Comparison of ENCODE assay signal across 20 cellular contexts in genomic region chr3:126319701-126320295, GRCh38.
"Had no signal": no experiment of that assay in that cellular context is flagged by ENCODE, and none has a peak within 500 bp of the region (broad histone marks: within the 10 kb centered on the region; RNA-seq: fewer than 3 reads in every experiment).

No MANE protein-coding gene starts in this region.

- H3K4me3 Mint-ChIP-seq: naive B cell; nephron; stimulated activated effector memory CD8-positive, alpha-beta T cell treated with anti-CD3 and anti-CD28 coated beads, Interleukin-12 subunit alpha, Interleukin-12 subunit beta, amount 100 ng/mL, for 72 hours had no signal

- H3K27ac ChIP-seq: colonic mucosa, heart left ventricle, left lung, neutrophil, suprapubic skin, thyroid gland, upper lobe of left lung, uterus had no signal

- H3K9me3 Mint-ChIP-seq: stimulated activated effector memory CD8-positive, alpha-beta T cell treated with anti-CD3 and anti-CD28 coated beads, Interleukin-12 subunit alpha, Interleukin-12 subunit beta, amount 100 ng/mL, for 72 hours had no signal

- H3K27me3 ChIP-seq: colonic mucosa, heart left ventricle, left lung, neutrophil, right atrium auricular region, suprapubic skin, thyroid gland, upper lobe of left lung, uterus had no signal

- H3K9me3 ChIP-seq: colonic mucosa, left lung, neutrophil, right atrium auricular region, suprapubic skin, thyroid gland, upper lobe of left lung, uterus had no signal

- DNase-seq: colonic mucosa; effector CD4-positive, alpha-beta T cell; hippocampal formation; mesenchymal stem cell; naive B cell; small intestine; stimulated activated CD4-positive, alpha-beta T cell treated with anti-CD3 and anti-CD28 coated beads, Interleukin-4, amount 100 ng/mL, for 1 hour; stimulated activated CD8-positive, alpha-beta memory T cell treated with anti-CD3 and anti-CD28 coated beads, Interleukin-4, amount 100 ng/mL, for 48 hours; stimulated activated naive CD8-positive, alpha-beta T cell treated with anti-CD3 and anti-CD28 coated beads, Interleukin-15, Interleukin-2, amounts not matched to agents 100 U/mL and 50 U/mL, for 24 hours; thyroid gland; upper lobe of left lung; uterus had no signal

- ATAC-seq: heart left ventricle; left lung; stimulated activated naive CD8-positive, alpha-beta T cell treated with anti-CD3 and anti-CD28 coated beads, Interleukin-15, Interleukin-2, amounts not matched to agents 100 U/mL and 50 U/mL, for 24 hours had no signal

- H3K36me3 Mint-ChIP-seq: naive B cell; stimulated activated effector memory CD8-positive, alpha-beta T cell treated with anti-CD3 and anti-CD28 coated beads, Interleukin-12 subunit alpha, Interleukin-12 subunit beta, amount 100 ng/mL, for 72 hours had no signal

- H3K4me1 Mint-ChIP-seq: naive B cell; stimulated activated effector memory CD8-positive, alpha-beta T cell treated with anti-CD3 and anti-CD28 coated beads, Interleukin-12 subunit alpha, Interleukin-12 subunit beta, amount 100 ng/mL, for 72 hours had no signal

- H3K36me3 ChIP-seq: colonic mucosa, heart left ventricle, left lung, neutrophil, right atrium auricular region, suprapubic skin, thyroid gland, upper lobe of left lung, uterus had no signal

- H3K4me3 ChIP-seq: colonic mucosa, heart left ventricle, left lung, lung, right atrium auricular region, suprapubic skin, thyroid gland, upper lobe of left lung, uterus had no signal

- H3K4me1 ChIP-seq: colonic mucosa, heart left ventricle, left lung, right atrium auricular region, suprapubic skin, thyroid gland, uterus had no signal

- H3K27ac Mint-ChIP-seq: naive B cell; nephron; stimulated activated effector memory CD8-positive, alpha-beta T cell treated with anti-CD3 and anti-CD28 coated beads, Interleukin-12 subunit alpha, Interleukin-12 subunit beta, amount 100 ng/mL, for 72 hours had no signal
